Comparison of ENCODE assay signal across 17 cellular contexts in the genomic region with DNA sequence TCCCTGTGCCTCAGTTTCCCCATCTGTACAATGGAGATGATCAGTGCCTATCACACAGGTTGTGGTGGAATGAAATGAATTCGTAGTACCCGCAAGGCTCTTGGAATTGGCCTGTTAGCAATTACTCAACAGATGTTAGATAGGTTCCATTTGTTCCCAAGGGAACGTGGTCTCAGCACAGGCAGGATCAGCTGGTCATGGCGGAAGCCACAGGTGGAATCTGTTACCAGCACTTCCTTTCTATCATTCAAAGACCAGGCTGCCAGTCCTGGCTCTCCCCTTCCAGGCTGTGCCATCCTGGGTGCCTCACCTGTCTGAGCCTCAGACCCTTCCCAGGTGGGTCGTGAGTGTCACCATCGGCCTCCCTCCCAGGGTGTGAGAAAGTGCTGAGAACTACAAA.
DNase-seq lines count a peak whose midpoint lies in the region; ATAC-seq lines count a peak whose summit lies in the region.
"Had no signal": no experiment of that assay in that cellular context is flagged by ENCODE, and none has a peak within 500 bp of the region (broad histone marks: within the 10 kb centered on the region; RNA-seq: fewer than 3 reads in every experiment).

No MANE protein-coding gene starts in this region.

- no peaks in the 10 kb centered on the region for H3K9me3 Mint-ChIP-seq in stimulated activated effector memory CD8-positive, alpha-beta T cell treated with anti-CD3 and anti-CD28 coated beads, Interleukin-12 subunit alpha, Interleukin-12 subunit beta, amount 100 ng/mL, for 72 hours

- H3K4me3 Mint-ChIP-seq in stimulated activated effector memory CD8-positive, alpha-beta T cell treated with anti-CD3 and anti-CD28 coated beads, Interleukin-12 subunit alpha, Interleukin-12 subunit beta, amount 100 ng/mL, for 72 hours, result no peak overlapping the region
- H3K4me3 Mint-ChIP-seq: CD8-positive, alpha-beta memory T cell had no signal

- no peaks in the 10 kb centered on the region for H3K36me3 Mint-ChIP-seq in stimulated activated effector memory CD8-positive, alpha-beta T cell treated with anti-CD3 and anti-CD28 coated beads, Interleukin-12 subunit alpha, Interleukin-12 subunit beta, amount 100 ng/mL, for 72 hours

- H3K4me1 Mint-ChIP-seq in stimulated activated effector memory CD8-positive, alpha-beta T cell treated with anti-CD3 and anti-CD28 coated beads, Interleukin-12 subunit alpha, Interleukin-12 subunit beta, amount 100 ng/mL, for 72 hours, result no peaks in the 10 kb centered on the region
- H3K4me1 Mint-ChIP-seq: CD8-positive, alpha-beta memory T cell had no signal

- peak; percentile 31 for ATAC-seq in stimulated activated effector memory CD8-positive, alpha-beta T cell treated with anti-CD3 and anti-CD28 coated beads, Interleukin-12 subunit alpha, Interleukin-12 subunit beta, amount 100 ng/mL, for 72 hours
- ATAC-seq in GM18867 (IDR thresholded peaks at IDR 0.05; ENCODE audit: unreplicated experiment), result no peak
- ATAC-seq: A549, HCT116 had no signal

- DNase-seq in NCI-H748 (lab: John Stamatoyannopoulos, UW; ENCODE audit: unreplicated experiment) (peak; percentile 6), NCI-H748 treated with DMSO at 0.1 percent for 48 hours (lab: John Stamatoyannopoulos, UW) (no peak), DMS153 treated with DMSO at 0.1 percent for 48 hours (lab: John Stamatoyannopoulos, UW; ENCODE audit: unreplicated experiment) (peak; percentile 21), NCI-H524 treated with DMSO at 0.1 percent for 48 hours (lab: John Stamatoyannopoulos, UW) (peak; percentile 31), NCI-H510A (lab: John Stamatoyannopoulos, UW) (no peak)
- no peak for DNase-seq in stimulated activated effector memory CD8-positive, alpha-beta T cell treated with anti-CD3 and anti-CD28 coated beads, Interleukin-12 subunit alpha, Interleukin-12 subunit beta, amount 100 ng/mL, for 72 hours (ENCODE audit: low spot score in 2 of 2)
- DNase-seq: C1 segment of cervical spinal cord; CD8-positive, alpha-beta memory T cell; MM.1S; NCI-H1092 treated with DMSO at 0.1 percent for 48 hours; NCI-H146; SHP77; T-helper 1 cell; T-helper 9 cell had no signal

- no peak overlapping the region for H3K27ac Mint-ChIP-seq in stimulated activated effector memory CD8-positive, alpha-beta T cell treated with anti-CD3 and anti-CD28 coated beads, Interleukin-12 subunit alpha, Interleukin-12 subunit beta, amount 100 ng/mL, for 72 hours
- H3K27ac Mint-ChIP-seq: CD8-positive, alpha-beta memory T cell had no signal

Comparison
In these comparisons a context has a peak if more than half of its experiments do, and no peak if none do; other contexts are left out.
1. DNase-seq: peak in NCI-H748 (single experiment), DMS153 treated with DMSO at 0.1 percent for 48 hours (single experiment) and NCI-H524 treated with DMSO at 0.1 percent for 48 hours (single experiment); none in NCI-H748 treated with DMSO at 0.1 percent for 48 hours (single experiment), stimulated activated effector memory CD8-positive, alpha-beta T cell treated with anti-CD3 and anti-CD28 coated beads, Interleukin-12 subunit alpha, Interleukin-12 subunit beta, amount 100 ng/mL, for 72 hours (0 of 2) and NCI-H510A (single experiment).